Comparison of ENCODE assay signal across 9 cellular contexts in the genomic region with DNA sequence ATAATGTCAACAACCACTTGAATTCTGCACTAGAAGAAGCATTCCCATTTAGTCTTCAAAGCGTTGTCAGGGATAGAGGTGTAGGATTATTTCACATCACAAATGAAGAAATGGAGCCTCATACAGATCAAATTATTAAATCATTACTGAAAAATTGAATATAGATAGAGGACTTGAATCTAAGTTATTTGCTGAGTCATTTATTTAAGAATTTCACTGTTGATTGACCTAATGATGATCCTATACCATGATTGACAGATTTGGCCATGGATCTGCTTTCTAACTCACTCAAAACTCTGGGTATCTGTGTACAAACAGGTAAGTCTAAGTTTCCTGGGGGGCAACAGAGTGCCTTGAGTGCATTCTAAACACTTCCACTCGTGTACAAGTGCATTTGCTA.
"Had no signal": no experiment of that assay in that cellular context is flagged by ENCODE, and none has a peak within 500 bp of the region (broad histone marks: within the 10 kb centered on the region; RNA-seq: fewer than 3 reads in every experiment).

No MANE protein-coding gene starts in this region.

- H3K9me3 ChIP-seq: HAP-1 had no signal

- H3K4me3 Mint-ChIP-seq: HFFc6, IgD-negative memory B cell had no signal

- ATAC-seq: HCT116 had no signal

- H3K27ac Mint-ChIP-seq: HFFc6, IgD-negative memory B cell had no signal

- H3K36me3 ChIP-seq: HAP-1 had no signal

- H3K9ac ChIP-seq: GM23248 had no signal

- H3K36me3 Mint-ChIP-seq: IgD-negative memory B cell had no signal

- H3K27me3 Mint-ChIP-seq: IgD-negative memory B cell had no signal

- H2AFZ ChIP-seq: GM23248 had no signal

- H3K4me1 ChIP-seq: HAP-1 had no signal

- H3K4me1 Mint-ChIP-seq: IgD-negative memory B cell had no signal

- H3K27ac ChIP-seq: GM23248, HL-60 had no signal

- H3K4me3 ChIP-seq: GM23248, HAP-1 had no signal

- DNase-seq: GM23248, GOT3, H7, HFFc6, KG1 had no signal
